23 cellular contexts compared by ENCODE assay signal in the genomic region with DNA sequence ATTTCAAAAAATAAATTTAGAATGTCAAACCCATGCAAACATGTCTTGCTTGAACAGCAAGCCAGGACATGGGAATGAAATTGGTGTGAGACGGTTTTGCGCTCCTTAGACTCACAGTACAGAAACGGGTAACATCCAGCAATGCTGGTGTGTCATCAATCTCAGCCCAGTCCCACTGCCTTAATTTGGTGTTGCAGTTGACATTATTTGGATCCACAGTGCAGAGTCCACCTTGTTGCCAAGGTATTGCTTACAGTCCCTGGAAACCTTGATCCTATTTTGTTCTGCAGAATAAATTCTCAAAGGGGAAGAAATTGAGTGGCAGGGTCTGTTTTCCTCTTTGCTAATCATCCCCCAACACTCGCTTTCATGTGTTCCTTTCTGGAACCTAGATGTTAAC.
"Had no signal": no experiment of that assay in that cellular context is flagged by ENCODE, and none has a peak within 500 bp of the region (broad histone marks: within the 10 kb centered on the region; RNA-seq: fewer than 3 reads in every experiment).

No MANE protein-coding gene starts in this region.

- H3K27me3 ChIP-seq: Peyer's patch, SJSA1 had no signal

- H3K36me3 ChIP-seq: Peyer's patch, SJSA1 had no signal

- H3K27ac ChIP-seq: PC-9, Peyer's patch, SJSA1, SK-N-MC had no signal

- H3K4me3 ChIP-seq: PC-9, Peyer's patch, SJSA1, SK-N-MC had no signal

- DNase-seq: IMR-90, Karpas-422, KG1, MM.1S, NCI-H1092 treated with DMSO at 0.1 percent for 48 hours, NCI-H1436, NCI-H1694 treated with DMSO at 0.1 percent for 48 hours, NCI-H1930, NCI-H2081, NCI-H2107, NCI-H2227 treated with DMSO at 0.1 percent for 48 hours, NCI-H524, NCI-H526 treated with DMSO at 0.1 percent for 48 hours, NCI-H82, PC-9, Peyer's patch, Right ventricle myocardium superior, RPMI8226, SIG-M5, SW 1271, T-cell had no signal

- ATAC-seq: T-cell had no signal

- H3K9me3 ChIP-seq: Peyer's patch, SJSA1 had no signal

- H3K4me1 ChIP-seq: Peyer's patch, SJSA1 had no signal
